In the genomic region with DNA sequence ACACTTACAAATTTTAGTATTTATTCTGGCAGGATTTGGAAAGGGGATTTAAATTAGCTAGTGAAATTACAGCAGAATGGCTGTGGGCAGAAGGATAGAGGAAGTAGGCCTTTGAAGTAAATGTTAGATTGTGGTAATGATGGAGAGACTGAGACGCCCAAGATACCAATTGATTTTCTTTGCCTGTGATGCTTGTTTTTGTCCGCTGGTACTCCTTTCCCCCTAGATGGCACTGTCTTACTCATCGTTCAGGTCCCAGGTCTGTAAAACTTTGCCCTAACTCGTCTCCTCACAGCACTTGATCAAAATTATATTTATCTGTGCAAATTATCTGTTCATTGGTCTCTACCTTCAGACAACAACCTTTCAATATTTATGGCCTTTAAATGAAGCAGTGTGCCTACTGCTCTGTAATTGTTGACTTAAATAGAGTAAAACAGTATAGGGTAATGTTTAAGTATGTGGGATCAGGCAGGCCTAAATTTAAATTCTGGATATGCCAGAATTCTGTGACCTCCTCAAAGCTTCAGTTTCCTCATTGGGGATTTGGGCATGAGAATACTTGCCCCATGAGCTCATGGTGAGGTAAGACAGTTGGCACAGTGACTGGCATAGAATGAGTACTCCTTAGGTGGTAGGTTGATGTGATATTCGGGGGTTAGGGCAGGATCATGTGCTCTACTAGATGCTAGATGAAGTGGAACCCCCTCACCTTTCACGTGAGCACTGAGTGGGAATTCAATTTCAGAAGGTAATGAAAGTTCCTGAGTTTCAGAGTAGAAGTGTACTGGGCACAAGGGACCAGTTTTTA, we compare ENCODE assay signal across 8 cellular contexts. TPM values are rescaled to one million over a fixed set of nuclear protein-coding genes. Genes with fewer than 3 reads are reported as not detected.
A peak's percentile ranks its signal among the peaks of the same experiment; 100 is the strongest.
DNase-seq lines count a peak whose midpoint lies in the region; ATAC-seq, FAIRE-seq and TF ChIP-seq lines count a peak whose summit lies in the region.

No MANE protein-coding gene starts in this region.

- CTCF ChIA-PET in activated CD4-positive, alpha-beta memory T cell treated with anti-CD3 and anti-CD28 coated beads for 36 hours (lab: Charles Lee): interaction anchor here (0.7 to 1.9 kb wide), 8 partner anchors 10 to 64 kb away, joined by 3 to 15 read pairs (median 4); no protein-coding TSS in a partner anchor

- H2BK120ac ChIP-seq in H9 (ENCODE audit: low read depth, low read length, poor library complexity, severe bottlenecking): no peak overlapping the region

- no CpG with 5 or more reads among the region's 6 CpGs for WGBS in H9 (ENCODE audit: extremely low coverage, insufficient read length, low lambda C conversion rate)

- ATAC-seq in Right ventricle myocardium inferior: no peak

- H2BK15ac ChIP-seq in H9 (ENCODE audit: low read depth, low read length): no peak overlapping the region

- H4K91ac ChIP-seq in H9 (ENCODE audit: insufficient read length, low read depth, low read length): no peak overlapping the region

- no peak overlapping the region for H3K23ac ChIP-seq in H9 (ENCODE audit: insufficient read length, low read depth, low read length)

- peaks cover under 1 to 1% of the 10 kb centered on the region in 2 experiments; a peak in 3 of 5 replicates for H3K9me3 Mint-ChIP-seq in H9
- H3K9me3 Mint-ChIP-seq in activated CD4-positive, alpha-beta memory T cell treated with anti-CD3 and anti-CD28 coated beads for 36 hours: no peaks in the 10 kb centered on the region

- peak overlapping the region in 2 of 3 experiments; percentile 5 to 40; a peak in 3 of 7 replicates for H3K27ac Mint-ChIP-seq in H9
- H3K27ac Mint-ChIP-seq in activated CD4-positive, alpha-beta memory T cell treated with anti-CD3 and anti-CD28 coated beads for 36 hours: peak overlapping the region; percentile 72

- no peak overlapping the region for H3K4me3 Mint-ChIP-seq in H9
- H3K4me3 Mint-ChIP-seq in activated CD4-positive, alpha-beta memory T cell treated with anti-CD3 and anti-CD28 coated beads for 36 hours: no peak overlapping the region

- H3K56ac ChIP-seq in H9 (ENCODE audit: insufficient read length, low read depth, low read length): no peak overlapping the region

- H3K27ac ChIP-seq in left ventricle myocardium inferior (replicated peaks): no peak overlapping the region
- H3K27ac ChIP-seq in H9 (ENCODE audit: insufficient read length, low read depth, low read length): no peak overlapping the region
- H3K27ac ChIP-seq in iPS-20b (ENCODE audit: low read length): no peak overlapping the region

- no peak overlapping the region for H3K4me2 ChIP-seq in H9 (ENCODE audit: insufficient read depth, insufficient read length, low read length)

- H3K9me3 ChIP-seq in left ventricle myocardium inferior (replicated peaks): no peaks in the 10 kb centered on the region
- no peaks in the 10 kb centered on the region for H3K9me3 ChIP-seq in H9 (ENCODE audit: control insufficient read depth, low read depth, low read length)
- H3K9me3 ChIP-seq in iPS-20b (ENCODE audit: insufficient read depth, low read depth, low read length): no peaks in the 10 kb centered on the region

- H3K27me3 ChIP-seq in left ventricle myocardium inferior (ENCODE audit: low read depth): no peaks in the 10 kb centered on the region
- H3K27me3 ChIP-seq in H9 (ENCODE audit: insufficient read depth, low read length): no peaks in the 10 kb centered on the region
- no peaks in the 10 kb centered on the region for H3K27me3 ChIP-seq in iPS-20b (ENCODE audit: insufficient read depth, low read length)

- H3K4me1 ChIP-seq in left ventricle myocardium inferior: peaks cover 89% of the 10 kb centered on the region
- peaks cover 3% of the 10 kb centered on the region for H3K4me1 ChIP-seq in H9 (ENCODE audit: insufficient read depth, low read length)
- H3K4me1 ChIP-seq in iPS-20b (ENCODE audit: insufficient read depth, low read length): peaks cover 23% of the 10 kb centered on the region

- H2BK12ac ChIP-seq in H9 (ENCODE audit: insufficient read length, low read depth, low read length): no peak overlapping the region

- DNase-seq in left ventricle myocardium inferior: no peak
- DNase-seq in Right ventricle myocardium inferior (ENCODE audit: missing footprints): no peak
- DNase-seq in H9: peak; percentile 31
- DNase-seq in Kasumi-1 (lab: John Stamatoyannopoulos, UW): peak; percentile 89 to 95
- peak; percentile 31 for DNase-seq in activated CD4-positive, alpha-beta memory T cell treated with anti-CD3 and anti-CD28 coated beads for 36 hours
- no peak for DNase-seq in RCC 7860 (ENCODE audit: low spot score)
- DNase-seq in middle frontal gyrus (ENCODE audit: extremely low spot score, low spot score): no peak

- no peaks in the 10 kb centered on the region for H3K27me3 Mint-ChIP-seq in H9 (ENCODE audit: low read depth)
- H3K27me3 Mint-ChIP-seq in activated CD4-positive, alpha-beta memory T cell treated with anti-CD3 and anti-CD28 coated beads for 36 hours: no peaks in the 10 kb centered on the region

- H3K14ac ChIP-seq in H9 (ENCODE audit: insufficient read depth, low read length): no peak overlapping the region

- peaks cover 40 to 41% of the 10 kb centered on the region in 2 experiments for H3K4me1 Mint-ChIP-seq in H9
- peaks cover 70% of the 10 kb centered on the region for H3K4me1 Mint-ChIP-seq in activated CD4-positive, alpha-beta memory T cell treated with anti-CD3 and anti-CD28 coated beads for 36 hours (ENCODE audit: low read depth)

- no peak overlapping the region for H2AFZ ChIP-seq in H9 (ENCODE audit: low read length)

- no peak overlapping the region for H3K9ac ChIP-seq in H9 (ENCODE audit: extremely low read depth, insufficient read length, low read length)
- H3K9ac ChIP-seq in iPS-20b (ENCODE audit: low read depth, low read length): peak overlapping the region; percentile 17; the same call in 1 of the 2 replicates

- no peak overlapping the region for H3K4ac ChIP-seq in H9 (ENCODE audit: low read depth, low read length)

- POLR2A ChIA-PET in activated CD4-positive, alpha-beta memory T cell treated with anti-CD3 and anti-CD28 coated beads for 36 hours (lab: Charles Lee): no interaction called here

- no peaks in the 10 kb centered on the region for H3K23me2 ChIP-seq in H9 (ENCODE audit: insufficient read length, low read depth, low read length, poor library complexity, severe bottlenecking)

- no peak overlapping the region for H3K18ac ChIP-seq in H9 (ENCODE audit: insufficient read length, low read depth, low read length)

- intact Hi-C loops in left ventricle myocardium inferior (cut with micrococcal nuclease) (no loop called here), Right ventricle myocardium inferior (cut with DNase I) (no loop called here)
- intact Hi-C loops in activated CD4-positive, alpha-beta memory T cell treated with anti-CD3 and anti-CD28 coated beads for 36 hours (cut with micrococcal nuclease): loop anchor here (1.0 to 5.0 kb wide), 5 partner anchors 15 to 165 kb away; a partner anchor contains a TSS

- H3K36me3 ChIP-seq in left ventricle myocardium inferior: no peaks in the 10 kb centered on the region
- peaks cover 1% of the 10 kb centered on the region for H3K36me3 ChIP-seq in iPS-20b (ENCODE audit: insufficient read depth, low read depth, low read length)

- no peak overlapping the region for H2AK5ac ChIP-seq in H9 (ENCODE audit: insufficient read length, low read length)

- TF ChIP-seq CTCF in left ventricle myocardium inferior (IDR thresholded peaks at IDR 0.05; ENCODE audit: borderline replicate concordance) (peak; percentile 40), H9 (conservative IDR thresholded peaks at IDR 0.05) (peak; percentile 63)

- no peaks in the 10 kb centered on the region for H4K20me1 ChIP-seq in H9 (ENCODE audit: control insufficient read depth, insufficient read depth, insufficient read length)

- no peak overlapping the region for H2BK5ac ChIP-seq in H9 (ENCODE audit: insufficient read length, low read length)

- H3K4me3 ChIP-seq in left ventricle myocardium inferior (no peak overlapping the region), iPS-20b (ENCODE audit: low read length) (no peak overlapping the region)

- H3K79me1 ChIP-seq in H9 (ENCODE audit: insufficient read depth, low read depth, low read length, poor library complexity, severe bottlenecking): peaks cover 7% of the 10 kb centered on the region

- no peak overlapping the region for H4K8ac ChIP-seq in H9 (replicated peaks; ENCODE audit: insufficient read length, low read depth, low read length)

- FAIRE-seq in RCC 7860 (lab: Jason Lieb, UNC): no peak

- peaks cover under 1 to 13% (median 2%) of the 10 kb centered on the region in 3 experiments; a peak in 5 of 7 replicates for H3K36me3 Mint-ChIP-seq in H9 (ENCODE audit: insufficient read depth in 1 of 3, low read depth in 3 of 3)
- peaks cover 10% of the 10 kb centered on the region for H3K36me3 Mint-ChIP-seq in activated CD4-positive, alpha-beta memory T cell treated with anti-CD3 and anti-CD28 coated beads for 36 hours

- no peak overlapping the region for H2BK20ac ChIP-seq in H9 (ENCODE audit: low read depth, low read length, poor library complexity, severe bottlenecking)

- H3T11ph ChIP-seq in H9 (ENCODE audit: low read length): no peak overlapping the region

- H3K79me2 ChIP-seq in H9 (ENCODE audit: insufficient read depth, low read length): peaks cover 42% of the 10 kb centered on the region

- H4K5ac ChIP-seq in H9 (ENCODE audit: insufficient read length, low read depth, low read length): no peak overlapping the region

RNA-seq across cellular contexts. Expression of a gene that starts 14.7 kb away (rescaled TPM):
- total RNA-seq in left ventricle myocardium inferior (66.7 TPM), Right ventricle myocardium inferior (67.3 TPM), H9 (2021) (29.0 and 30.6 TPM in 2 replicates)
- total RNA-seq in activated CD4-positive, alpha-beta memory T cell treated with anti-CD3 and anti-CD28 coated beads for 36 hours: 10 to 100 TPM; 55.4 to 58.5 TPM

RNA-seq across cellular contexts. Expression of a gene that starts 50.7 kb away (rescaled TPM):
- total RNA-seq in left ventricle myocardium inferior (7.9 TPM), Right ventricle myocardium inferior (6.3 TPM), H9 (2021) (11.6 and 11.7 TPM in 2 replicates)
- total RNA-seq in activated CD4-positive, alpha-beta memory T cell treated with anti-CD3 and anti-CD28 coated beads for 36 hours: 100 to 1,000 TPM; 192 to 203 TPM

Comparison
In these comparisons a context has a peak if more than half of its experiments do, and no peak if none do; other contexts are left out.
1. DNase-seq: peak in H9 (single experiment), Kasumi-1 (2 of 2) and activated CD4-positive, alpha-beta memory T cell treated with anti-CD3 and anti-CD28 coated beads for 36 hours (single experiment); none in left ventricle myocardium inferior (single experiment), Right ventricle myocardium inferior (single experiment), RCC 7860 (single experiment) and middle frontal gyrus (single experiment).
2. RNA of a gene that starts 50.7 kb away (total RNA-seq): 192 to 203 TPM in activated CD4-positive, alpha-beta memory T cell treated with anti-CD3 and anti-CD28 coated beads for 36 hours; 11.6 to 11.7 TPM in H9, 7.9 TPM in left ventricle myocardium inferior (single experiment) and 6.3 TPM in Right ventricle myocardium inferior (single experiment); every median in the first group is over 10 times any median in the second.